ENCODE assay signal across 7 cellular contexts in the genomic region with DNA sequence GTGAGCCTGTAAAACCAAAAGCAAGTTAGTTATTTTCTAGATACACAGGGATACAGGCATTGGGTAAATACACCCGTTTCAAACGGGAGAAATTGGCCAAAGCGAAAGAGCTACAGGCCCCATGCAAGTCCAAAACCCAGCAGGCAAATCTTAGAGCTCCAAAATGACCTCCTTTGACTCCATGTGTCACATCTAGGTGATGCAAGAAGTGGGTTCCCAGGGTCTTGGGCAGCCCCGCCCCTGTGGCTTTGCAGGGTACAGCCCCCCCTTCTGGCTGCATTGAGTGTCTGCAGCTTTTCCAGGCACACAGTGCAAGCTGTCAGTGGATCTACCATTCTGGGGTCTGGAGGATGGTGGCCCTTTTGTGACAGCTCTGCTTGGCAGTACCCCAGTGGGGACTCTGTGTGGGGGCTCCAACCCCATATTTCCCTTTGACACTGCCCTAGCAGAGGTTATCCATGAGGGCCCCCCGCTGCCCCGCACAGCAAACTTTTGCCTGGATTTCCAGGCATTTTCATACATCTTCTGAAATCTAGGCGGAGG.
DNase-seq lines count a peak whose midpoint lies in the region; TF ChIP-seq lines count a peak whose summit lies in the region.
"Not testable (repeated sequence)": the region's sequence is repeated elsewhere in the genome, so short reads cannot be mapped to it uniquely, and the experiment has no call there.

No MANE protein-coding gene starts in this region.

- not testable (repeated sequence) for H3K36me3 ChIP-seq in SK-N-SH (replicated peaks in 1 of 2; ENCODE audit: control insufficient read depth in 1 of 2, insufficient read depth in 2 of 2, low read length in 1 of 2); cardiac muscle cell

- CTCF ChIA-PET in SK-N-SH (lab: Yijun Ruan, JAX) = not testable (repeated sequence)

- peak; percentile 43 for TF ChIP-seq CTCF in GM10266 (IDR thresholded peaks at IDR 0.05; ENCODE audit: control insufficient read depth, insufficient read depth, low read depth, missing control alignments)
- peak; percentile 40 for TF ChIP-seq CTCF in LNCaP clone FGC (IDR thresholded peaks at IDR 0.05; ENCODE audit: control insufficient read depth, extremely low read depth, insufficient read depth)
- TF ChIP-seq CTCF in SK-N-SH (IDR thresholded peaks at IDR 0.05) = peak; percentile 64
- TF ChIP-seq CTCF in choroid plexus epithelial cell (conservative IDR thresholded peaks at IDR 0.05; ENCODE audit: low read depth, low read length) = peak; percentile 20
- TF ChIP-seq CTCF in cardiac muscle cell (IDR thresholded peaks at IDR 0.05; ENCODE audit: low read depth, low read length) = peak; percentile 32
- TF ChIP-seq CTCF in retinal pigment epithelial cell (conservative IDR thresholded peaks at IDR 0.05; ENCODE audit: low read depth, low read length) = peak; percentile 23

- H3K27ac Mint-ChIP-seq in activated T-cell treated with anti-CD3 and anti-CD28 coated beads, Interleukin-2, amount 50 U/mL, for 24 hours = not testable (repeated sequence)

- peaks cover 47% of the 10 kb centered on the region for H3K36me3 Mint-ChIP-seq in activated T-cell treated with anti-CD3 and anti-CD28 coated beads, Interleukin-2, amount 50 U/mL, for 24 hours (ENCODE audit: low read depth)

- not testable (repeated sequence) for H3K27me3 Mint-ChIP-seq in activated T-cell treated with anti-CD3 and anti-CD28 coated beads, Interleukin-2, amount 50 U/mL, for 24 hours

- not testable (repeated sequence) for H3K79me2 ChIP-seq in SK-N-SH (ENCODE audit: insufficient read depth)

- H4K20me1 ChIP-seq in SK-N-SH (ENCODE audit: insufficient read depth) = not testable (repeated sequence)

- peak; percentile 26; the same call in 1 of the 2 replicates for TF ChIP-seq RAD21 in SK-N-SH (IDR thresholded peaks at IDR 0.05; ENCODE audit: low read length)

- H3K9me3 Mint-ChIP-seq in activated T-cell treated with anti-CD3 and anti-CD28 coated beads, Interleukin-2, amount 50 U/mL, for 24 hours = not testable (repeated sequence)

- DNase-seq in GM10266 (ENCODE audit: extremely low spot score); LNCaP clone FGC (ENCODE audit: low read depth); SK-N-SH; choroid plexus epithelial cell (ENCODE audit: low read depth); cardiac muscle cell (ENCODE audit: low read depth in 1 of 2, low spot score in 1 of 2); retinal pigment epithelial cell (ENCODE audit: low read depth): not testable (repeated sequence)
- DNase-seq in activated T-cell treated with anti-CD3 and anti-CD28 coated beads, Interleukin-2, amount 50 U/mL, for 24 hours = peak; percentile 58

- 96% methylated on average over 7 of the region's 7 CpGs for WGBS in SK-N-SH (ENCODE audit: low lambda C conversion rate)

- not testable (repeated sequence) for H3F3A ChIP-seq in SK-N-SH (replicated peaks; ENCODE audit: insufficient read depth)

- H3K4me3 ChIP-seq in LNCaP clone FGC (ENCODE audit: low read depth, low read length); SK-N-SH (ENCODE audit: low read depth in 2 of 2, low read length in 1 of 2); choroid plexus epithelial cell (ENCODE audit: low read depth, low read length); cardiac muscle cell; retinal pigment epithelial cell (ENCODE audit: low read length): not testable (repeated sequence)

- peaks cover 0 to 19% of the 10 kb centered on the region in 2 experiments; a peak in 2 of 4 replicates for H3K4me1 ChIP-seq in SK-N-SH (ENCODE audit: control insufficient read depth in 1 of 2, insufficient read depth in 2 of 2, low read depth in 1 of 2, low read length in 1 of 2)
- not testable (repeated sequence) for H3K4me1 ChIP-seq in cardiac muscle cell (ENCODE audit: low read depth)

- POLR2A ChIA-PET in SK-N-SH (lab: Yijun Ruan, JAX) = not testable (repeated sequence)

- H3K27me3 ChIP-seq in SK-N-SH (ENCODE audit: insufficient read depth); cardiac muscle cell: not testable (repeated sequence)

- TF ChIP-seq EP300 in SK-N-SH (IDR thresholded peaks at IDR 0.05; ENCODE audit: borderline replicate concordance in 1 of 2, low read depth in 1 of 2, low read length in 1 of 2) = not testable (repeated sequence)

- H3K4me1 Mint-ChIP-seq in activated T-cell treated with anti-CD3 and anti-CD28 coated beads, Interleukin-2, amount 50 U/mL, for 24 hours (ENCODE audit: low read depth) = not testable (repeated sequence)

- not testable (repeated sequence) for H2AFZ ChIP-seq in SK-N-SH (ENCODE audit: low read depth)

- H3K4me3 Mint-ChIP-seq in activated T-cell treated with anti-CD3 and anti-CD28 coated beads, Interleukin-2, amount 50 U/mL, for 24 hours = not testable (repeated sequence)

- H3K9me3 ChIP-seq in SK-N-SH; cardiac muscle cell (ENCODE audit: low read depth): not testable (repeated sequence)

- H3K4me2 ChIP-seq in SK-N-SH = not testable (repeated sequence)

- not testable (repeated sequence) for H3K9me2 ChIP-seq in SK-N-SH

- H3K27ac ChIP-seq in SK-N-SH (ENCODE audit: low read depth in 2 of 2, low read length in 1 of 2); cardiac muscle cell: not testable (repeated sequence)

- not testable (repeated sequence) for H3K9ac ChIP-seq in SK-N-SH
